Comparison of ENCODE assay signal across 9 cellular contexts in genomic region chr20:431012-431904, GRCh38. TPM values are rescaled to one million over a fixed set of nuclear protein-coding genes. Genes with fewer than 3 reads are reported as not detected.
DNase-seq lines count a peak whose midpoint lies in the region; ATAC-seq, FAIRE-seq and TF ChIP-seq lines count a peak whose summit lies in the region.
"Had no signal": no experiment of that assay in that cellular context is flagged by ENCODE, and none has a peak within 500 bp of the region (broad histone marks: within the 10 kb centered on the region; RNA-seq: fewer than 3 reads in every experiment).

No MANE protein-coding gene starts in this region.

- H3K27ac Mint-ChIP-seq in T-helper 1 cell treated with Interleukin-12 subunit alpha and Interleukin-12 subunit beta and Interleukin-4 antibody, amounts not matched to agents 30 μg/mL and 1 μg/mL, for 36 hours = peak overlapping the region; percentile 63

- peak in 1 of 2 experiments; percentile 62; a peak in 3 of 4 replicates for TF ChIP-seq POLR2A in HepG2 (IDR thresholded peaks at IDR 0.05; ENCODE audit: insufficient read depth in 1 of 2, low read depth in 2 of 2, low read length in 2 of 2)

- H3K27me3 Mint-ChIP-seq in T-helper 1 cell treated with Interleukin-12 subunit alpha and Interleukin-12 subunit beta and Interleukin-4 antibody, amounts not matched to agents 30 μg/mL and 1 μg/mL, for 36 hours (ENCODE audit: low read depth) = no peaks in the 10 kb centered on the region

- peak; percentile 20 for TF ChIP-seq CTCF in coronary artery (IDR thresholded peaks at IDR 0.05)
- TF ChIP-seq CTCF in HepG2 (CRISPR knock-in tag; IDR thresholded peaks at IDR 0.05) = peak; percentile 99
- TF ChIP-seq CTCF in tibial artery (IDR thresholded peaks at IDR 0.05) = peak; percentile 54 to 57

- peak; percentile 84 for ATAC-seq in HepG2
- no peak for ATAC-seq in GM18868 (IDR thresholded peaks at IDR 0.05; ENCODE audit: unreplicated experiment)

- BruUV-seq in HepG2 (replicated peaks; lab: Mats Ljungman, UMichigan) = no TSS peak

- H3K36me3 Mint-ChIP-seq in T-helper 1 cell treated with Interleukin-12 subunit alpha and Interleukin-12 subunit beta and Interleukin-4 antibody, amounts not matched to agents 30 μg/mL and 1 μg/mL, for 36 hours (ENCODE audit: low read depth) = peaks cover 52% of the 10 kb centered on the region

- H3K9me3 Mint-ChIP-seq in T-helper 1 cell treated with Interleukin-12 subunit alpha and Interleukin-12 subunit beta and Interleukin-4 antibody, amounts not matched to agents 30 μg/mL and 1 μg/mL, for 36 hours = no peaks in the 10 kb centered on the region

- in situ Hi-C loops in HepG2 (cut with HindIII; ENCODE audit: extremely low pct_ligation_motif_present, low pct_unique_long_range_greater_than_20kb) = loop anchor here (5.0 kb wide), 1 partner anchor 79 kb away; no protein-coding TSS in a partner anchor

- intact Hi-C loops in HepG2 (cut with micrococcal nuclease; ENCODE audit: unreplicated experiment) = loop anchor here (1.0 kb wide), 5 partner anchors 22 to 77 kb away; no protein-coding TSS in a partner anchor
- intact Hi-C loops in tibial artery (cut with DNase I; ENCODE audit: low total_unique reads) = no loop called here

- peak; percentile 100 for TF ChIP-seq RAD21 in HepG2 (CRISPR knock-in tag; IDR thresholded peaks at IDR 0.05)

- no peak overlapping the region for H3K9ac ChIP-seq in HepG2 (ENCODE audit: insufficient read depth, low read depth, low read length)

- 70% methylated on average over 17 of the region's 17 CpGs for WGBS in HepG2 (ENCODE audit: low lambda C conversion rate)

- H3K4me1 ChIP-seq in HepG2 (ENCODE audit: insufficient read depth, low read length) (0 out of 2 replicates have a peak, but pooled peaks cover 7% of the 10 kb centered on the region), tibial artery (no peaks in the 10 kb centered on the region)

- DNase-seq in activated T-cell treated with anti-CD3 and anti-CD28 coated beads, Interleukin-2, amount 50 U/mL, for 1 hour = peak; percentile 36
- DNase-seq in activated T-cell treated with anti-CD3 and anti-CD28 coated beads for 4 hours (no peak), NCI-H1694 (lab: John Stamatoyannopoulos, UW) (peak; percentile 45), coronary artery (ENCODE audit: low spot score) (no peak), HepG2 (ENCODE audit: low spot score) (peak; percentile 93), tibial artery (peak; percentile 40 to 71)

- no peak; a peak in 1 of 4 replicates for TF ChIP-seq EP300 in HepG2 (IDR thresholded peaks at IDR 0.05; ENCODE audit: low read depth in 2 of 2, low read length in 2 of 2)
- TF ChIP-seq EP300 in HepG2 (CRISPR knock-in tag; IDR thresholded peaks at IDR 0.05; ENCODE audit: borderline replicate concordance) = peak; percentile 43; the same call in 1 of the 2 replicates

- no peak overlapping the region for H3K4me3 Mint-ChIP-seq in T-helper 1 cell treated with Interleukin-12 subunit alpha and Interleukin-12 subunit beta and Interleukin-4 antibody, amounts not matched to agents 30 μg/mL and 1 μg/mL, for 36 hours

- no peaks in the 10 kb centered on the region for H4K20me1 ChIP-seq in HepG2 (ENCODE audit: insufficient read depth, low read length)

- no peaks in the 10 kb centered on the region for H3K27me3 ChIP-seq in HepG2 (ENCODE audit: control insufficient read depth in 1 of 2, insufficient read depth in 2 of 2, low read length in 2 of 2)
- no peaks in the 10 kb centered on the region for H3K27me3 ChIP-seq in tibial artery

- no peak overlapping the region for H3K27ac ChIP-seq in coronary artery
- no peak overlapping the region for H3K27ac ChIP-seq in HepG2 (ENCODE audit: extremely low read length, insufficient read depth, low read length)
- H3K27ac ChIP-seq in tibial artery = no peak overlapping the region

- H3K4me3 ChIP-seq in coronary artery (no peak overlapping the region), HepG2 (replicated peaks in 1 of 3; ENCODE audit: insufficient read depth in 1 of 3, low read depth in 2 of 3, low read length in 3 of 3) (no peak overlapping the region), tibial artery (no peak overlapping the region)

- CTCF ChIA-PET in HepG2 (lab: Yijun Ruan, JAX; ENCODE audit: low intra/inter-chr PET ratio, low total read pairs) = interaction anchor here (0.6 to 3.7 kb wide), 14 partner anchors 35 to 100 kb away, joined by 3 to 106 read pairs (median 5); no protein-coding TSS in a partner anchor

- H3K4me2 ChIP-seq in HepG2 (ENCODE audit: low read depth, low read length) = no peak overlapping the region

- H3K9me3 ChIP-seq in HepG2 (ENCODE audit: low read length) (no peaks in the 10 kb centered on the region), tibial artery (no peaks in the 10 kb centered on the region)

- FAIRE-seq in HepG2 (lab: Jason Lieb, UNC) = peak; percentile 96
- FAIRE-seq: colon had no signal

- H3K36me3 ChIP-seq in HepG2 (replicated peaks in 1 of 2; ENCODE audit: control insufficient read depth in 1 of 2, insufficient read depth in 2 of 2, low read length in 2 of 2) (peaks cover 35 to 58% of the 10 kb centered on the region in 2 experiments), tibial artery (peaks cover 42 to 87% (median 62%) of the 10 kb centered on the region in 3 donors)

- no peak overlapping the region for H2AFZ ChIP-seq in HepG2 (ENCODE audit: low read length)

- H3K4me1 Mint-ChIP-seq in T-helper 1 cell treated with Interleukin-12 subunit alpha and Interleukin-12 subunit beta and Interleukin-4 antibody, amounts not matched to agents 30 μg/mL and 1 μg/mL, for 36 hours (ENCODE audit: low read depth) = peaks cover 38% of the 10 kb centered on the region

- POLR2A ChIA-PET in HepG2 (lab: Yijun Ruan, JAX) = interaction anchor here (0.6 to 5.7 kb wide), 25 partner anchors 9 to 85 kb away, joined by 3 to 61 read pairs (median 5); partner anchors contain the start of genes NRSN2, RBCK1 and TRIB3

- no peaks in the 10 kb centered on the region for H3K79me2 ChIP-seq in HepG2 (ENCODE audit: insufficient read depth, low read length)

RNA-seq across cellular contexts. Expression of gene RBCK1, which starts 23.2 kb away (rescaled TPM):
- 121 and 149 TPM in 2 replicates for total RNA-seq in HepG2 (2016; rRNA removed; fragmentation: Illumina TruSeq; extraction: Trizol)
- 176 and 212 TPM in 2 replicates for total RNA-seq in HepG2 (2016; cell fraction: cytosol; rRNA removed; fragmentation: Illumina TruSeq; extraction: Trizol; ENCODE audit: low read depth)
- total RNA-seq in HepG2 (2016; cell fraction: insoluble cytoplasmic fraction; rRNA removed; fragmentation: Illumina TruSeq; extraction: Trizol) = 110 and 147 TPM in 2 replicates
- 217 and 241 TPM in 2 replicates for total RNA-seq in HepG2 (2016; cell fraction: membrane; rRNA removed; fragmentation: Illumina TruSeq; extraction: Trizol)
- total RNA-seq in HepG2 (2016; cell fraction: nucleus; rRNA removed; fragmentation: Illumina TruSeq; extraction: Trizol) = 83.9 and 95.5 TPM in 2 replicates
- polyA plus RNA-seq in HepG2 (2011; rRNA removed) = 215 and 270 TPM in 2 replicates
- 171 and 196 TPM in 2 replicates for polyA plus RNA-seq in HepG2 (2011; cell fraction: cytosol; rRNA removed)
- 558 and 618 TPM in 2 replicates for polyA plus RNA-seq in HepG2 (2011; cell fraction: nucleus; rRNA removed)
- polyA plus RNA-seq in HepG2 (2012) = 207 and 311 TPM in 2 replicates
- 291 and 331 TPM in 2 replicates for polyA plus RNA-seq in HepG2 (2016; cell fraction: cytosol; fragmentation: Illumina TruSeq; extraction: Trizol; ENCODE audit: low read depth)
- polyA plus RNA-seq in HepG2 (2016; cell fraction: insoluble cytoplasmic fraction; fragmentation: Illumina TruSeq; extraction: Trizol; ENCODE audit: low read depth) = 144 and 159 TPM in 2 replicates
- 277 and 299 TPM in 2 replicates for polyA plus RNA-seq in HepG2 (2016; cell fraction: membrane; fragmentation: Illumina TruSeq; extraction: Trizol; ENCODE audit: low read depth)
- polyA plus RNA-seq in HepG2 (2016; cell fraction: nucleus; fragmentation: Illumina TruSeq; extraction: Trizol; ENCODE audit: insufficient read depth, low read depth) = 357 and 365 TPM in 2 replicates
- 36.5 and 119 TPM in 2 replicates for polyA minus RNA-seq in HepG2 (2011; rRNA and poly(A)+ RNA removed; ENCODE audit: low replicate concordance)
- polyA minus RNA-seq in HepG2 (2011; cell fraction: cytosol; rRNA and poly(A)+ RNA removed) = 65.9 and 88.8 TPM in 2 replicates
- 102 and 144 TPM in 2 replicates for polyA minus RNA-seq in HepG2 (2011; cell fraction: nucleus; rRNA and poly(A)+ RNA removed)

RNA-seq across cellular contexts. Expression of gene TBC1D20, which starts 31.1 kb away (rescaled TPM):
- total RNA-seq in HepG2 (2016; rRNA removed; fragmentation: Illumina TruSeq; extraction: Trizol) = 36.6 and 45.9 TPM in 2 replicates
- total RNA-seq in HepG2 (2016; cell fraction: cytosol; rRNA removed; fragmentation: Illumina TruSeq; extraction: Trizol; ENCODE audit: low read depth) = 24.9 and 29.1 TPM in 2 replicates
- total RNA-seq in HepG2 (2016; cell fraction: insoluble cytoplasmic fraction; rRNA removed; fragmentation: Illumina TruSeq; extraction: Trizol) = 36.8 and 43.1 TPM in 2 replicates
- total RNA-seq in HepG2 (2016; cell fraction: membrane; rRNA removed; fragmentation: Illumina TruSeq; extraction: Trizol) = 49.8 and 56.6 TPM in 2 replicates
- total RNA-seq in HepG2 (2016; cell fraction: nucleus; rRNA removed; fragmentation: Illumina TruSeq; extraction: Trizol) = 26.9 and 31.0 TPM in 2 replicates
- 47.1 and 55.2 TPM in 2 replicates for polyA plus RNA-seq in HepG2 (2011; rRNA removed)
- polyA plus RNA-seq in HepG2 (2011; cell fraction: cytosol; rRNA removed) = 46.2 and 50.9 TPM in 2 replicates
- polyA plus RNA-seq in HepG2 (2011; cell fraction: nucleus; rRNA removed) = 67.6 and 73.0 TPM in 2 replicates
- polyA plus RNA-seq in HepG2 (2012) = 26.7 and 33.9 TPM in 2 replicates
- 27.0 and 32.1 TPM in 2 replicates for polyA plus RNA-seq in HepG2 (2016; cell fraction: cytosol; fragmentation: Illumina TruSeq; extraction: Trizol; ENCODE audit: low read depth)
- polyA plus RNA-seq in HepG2 (2016; cell fraction: insoluble cytoplasmic fraction; fragmentation: Illumina TruSeq; extraction: Trizol; ENCODE audit: low read depth) = 46.6 and 47.0 TPM in 2 replicates
- 37.5 and 43.9 TPM in 2 replicates for polyA plus RNA-seq in HepG2 (2016; cell fraction: membrane; fragmentation: Illumina TruSeq; extraction: Trizol; ENCODE audit: low read depth)
- polyA plus RNA-seq in HepG2 (2016; cell fraction: nucleus; fragmentation: Illumina TruSeq; extraction: Trizol; ENCODE audit: insufficient read depth, low read depth) = 57.7 and 59.0 TPM in 2 replicates
- polyA minus RNA-seq in HepG2 (2011; rRNA and poly(A)+ RNA removed; ENCODE audit: low replicate concordance) = 35.8 and 117 TPM in 2 replicates
- polyA minus RNA-seq in HepG2 (2011; cell fraction: cytosol; rRNA and poly(A)+ RNA removed) = 21.9 and 28.9 TPM in 2 replicates
- polyA minus RNA-seq in HepG2 (2011; cell fraction: nucleus; rRNA and poly(A)+ RNA removed) = 37.1 and 38.0 TPM in 2 replicates

RNA-seq across cellular contexts. Expression of gene TRIB3, which starts 50.7 kb away (rescaled TPM):
- total RNA-seq in HepG2 (2016; rRNA removed; fragmentation: Illumina TruSeq; extraction: Trizol) = 106 and 115 TPM in 2 replicates
- total RNA-seq in HepG2 (2016; cell fraction: cytosol; rRNA removed; fragmentation: Illumina TruSeq; extraction: Trizol; ENCODE audit: low read depth) = 40.1 and 45.0 TPM in 2 replicates
- 106 and 115 TPM in 2 replicates for total RNA-seq in HepG2 (2016; cell fraction: insoluble cytoplasmic fraction; rRNA removed; fragmentation: Illumina TruSeq; extraction: Trizol)
- total RNA-seq in HepG2 (2016; cell fraction: membrane; rRNA removed; fragmentation: Illumina TruSeq; extraction: Trizol) = 107 and 130 TPM in 2 replicates
- total RNA-seq in HepG2 (2016; cell fraction: nucleus; rRNA removed; fragmentation: Illumina TruSeq; extraction: Trizol) = 47.6 and 54.9 TPM in 2 replicates
- 150 and 241 TPM in 2 replicates for polyA plus RNA-seq in HepG2 (2011; rRNA removed)
- polyA plus RNA-seq in HepG2 (2011; cell fraction: cytosol; rRNA removed) = 165 and 177 TPM in 2 replicates
- polyA plus RNA-seq in HepG2 (2011; cell fraction: nucleus; rRNA removed) = 122 and 148 TPM in 2 replicates
- polyA plus RNA-seq in HepG2 (2012) = 78.0 and 193 TPM in 2 replicates
- polyA plus RNA-seq in HepG2 (2016; cell fraction: cytosol; fragmentation: Illumina TruSeq; extraction: Trizol; ENCODE audit: low read depth) = 33.6 and 42.0 TPM in 2 replicates
- polyA plus RNA-seq in HepG2 (2016; cell fraction: insoluble cytoplasmic fraction; fragmentation: Illumina TruSeq; extraction: Trizol; ENCODE audit: low read depth) = 99.1 and 105 TPM in 2 replicates
- polyA plus RNA-seq in HepG2 (2016; cell fraction: membrane; fragmentation: Illumina TruSeq; extraction: Trizol; ENCODE audit: low read depth) = 76.6 and 88.5 TPM in 2 replicates
- 77.9 and 79.0 TPM in 2 replicates for polyA plus RNA-seq in HepG2 (2016; cell fraction: nucleus; fragmentation: Illumina TruSeq; extraction: Trizol; ENCODE audit: insufficient read depth, low read depth)
- polyA minus RNA-seq in HepG2 (2011; rRNA and poly(A)+ RNA removed; ENCODE audit: low replicate concordance) = 66.9 and 301 TPM in 2 replicates
- polyA minus RNA-seq in HepG2 (2011; cell fraction: cytosol; rRNA and poly(A)+ RNA removed) = 115 and 151 TPM in 2 replicates
- 35.9 and 65.3 TPM in 2 replicates for polyA minus RNA-seq in HepG2 (2011; cell fraction: nucleus; rRNA and poly(A)+ RNA removed)

Comparison
In these comparisons a context has a peak if more than half of its experiments do, and no peak if none do; other contexts are left out.
1. DNase-seq: peak in activated T-cell treated with anti-CD3 and anti-CD28 coated beads, Interleukin-2, amount 50 U/mL, for 1 hour (single experiment), NCI-H1694 (single experiment), HepG2 (single experiment) and tibial artery (2 of 2); none in activated T-cell treated with anti-CD3 and anti-CD28 coated beads for 4 hours (single experiment) and coronary artery (single experiment).
2. CTCF ChIP-seq: peak in every context shown above with its lines; median percentile 99 in HepG2; 56 in tibial artery; 20 in coronary artery.